22 cellular contexts compared by ENCODE assay signal in the genomic region with DNA sequence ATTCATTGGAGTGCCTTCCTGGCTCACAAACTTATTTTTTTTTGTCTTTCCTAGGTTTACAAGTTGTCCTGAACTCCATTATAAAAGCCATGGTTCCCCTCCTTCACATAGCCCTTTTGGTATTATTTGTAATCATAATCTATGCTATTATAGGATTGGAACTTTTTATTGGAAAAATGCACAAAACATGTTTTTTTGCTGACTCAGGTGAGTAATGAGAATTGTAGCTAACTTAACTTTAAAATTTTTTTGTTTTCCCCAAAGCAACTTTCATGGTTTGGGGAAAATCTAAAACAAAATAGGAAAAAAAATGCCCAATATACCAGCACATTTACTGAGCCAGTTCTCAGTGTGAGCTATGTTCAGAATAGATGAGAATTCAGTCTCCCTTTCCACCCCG.
A peak's percentile ranks its signal among the peaks of the same experiment; 100 is the strongest.
DNase-seq lines count a peak whose midpoint lies in the region; ATAC-seq, FAIRE-seq and TF ChIP-seq lines count a peak whose summit lies in the region.
"Had no signal": no experiment of that assay in that cellular context is flagged by ENCODE, and none has a peak within 500 bp of the region (broad histone marks: within the 10 kb centered on the region; RNA-seq: fewer than 3 reads in every experiment).

No MANE protein-coding gene starts in this region.

- H3K4me3 Mint-ChIP-seq in endothelial cell (ENCODE audit: unreplicated experiment): peak overlapping the region; percentile 98
- no peak overlapping the region for H3K4me3 Mint-ChIP-seq in MCF 10A (ENCODE audit: unreplicated experiment)
- H3K4me3 Mint-ChIP-seq: B cell; CD4-positive, alpha-beta T cell; CD8-positive, alpha-beta T cell had no signal

- CTCF ChIA-PET in HepG2 (lab: Yijun Ruan, JAX; ENCODE audit: low intra/inter-chr PET ratio, low total read pairs): no interaction called here
- CTCF ChIA-PET in K562 (lab: Yijun Ruan, JAX; ENCODE audit: low intra/inter-chr PET ratio): no interaction called here
- CTCF ChIA-PET in MCF 10A (lab: Yijun Ruan, JAX): interaction anchor here (0.5 to 0.7 kb wide), 2 partner anchors 10 to 263 kb away, joined by 3 read pairs; no protein-coding TSS in a partner anchor

- H4K20me1 ChIP-seq in HepG2 (ENCODE audit: insufficient read depth, low read length) (no peaks in the 10 kb centered on the region), K562 (replicated peaks; ENCODE audit: control insufficient read depth, insufficient read depth, low read length) (no peaks in the 10 kb centered on the region)
- H4K20me1 ChIP-seq: BLaER1 treated with 17β-estradiol and CSF1 and Interleukin-3, amounts not matched to agents 10 nM and 100 nM had no signal

- in situ Hi-C loops in HepG2 (cut with HindIII; ENCODE audit: extremely low pct_ligation_motif_present, low pct_unique_long_range_greater_than_20kb) (no loop called here), K562 (cut with MboI) (no loop called here), transverse colon (cut with MboI; ENCODE audit: low pct_ligation_motif_present in 1 of 4, low pct_unique_long_range_greater_than_20kb in 1 of 4, low sequenced_read_pairs in 3 of 4) (no loop called here)

- H3K27ac Mint-ChIP-seq in endothelial cell (ENCODE audit: unreplicated experiment) (peak overlapping the region; percentile 82), MCF 10A (ENCODE audit: low read depth, unreplicated experiment) (no peak overlapping the region)
- H3K27ac Mint-ChIP-seq: B cell; CD4-positive, alpha-beta T cell; CD8-positive, alpha-beta T cell had no signal

- no peak overlapping the region for H3K4me2 ChIP-seq in HepG2 (ENCODE audit: low read depth, low read length)
- no peak overlapping the region for H3K4me2 ChIP-seq in K562 (ENCODE audit: insufficient read depth, low read length)
- H3K4me2 ChIP-seq: BLaER1 treated with 17β-estradiol and CSF1 and Interleukin-3, amounts not matched to agents 10 nM and 100 nM had no signal

- peaks cover 21% of the 10 kb centered on the region for H3K36me3 Mint-ChIP-seq in endothelial cell (ENCODE audit: low read depth, unreplicated experiment)
- no peaks in the 10 kb centered on the region for H3K36me3 Mint-ChIP-seq in MCF 10A (ENCODE audit: insufficient read depth, unreplicated experiment)
- H3K36me3 Mint-ChIP-seq: CD8-positive, alpha-beta T cell had no signal

- H3K36me3 ChIP-seq in HepG2 (replicated peaks in 1 of 2; ENCODE audit: control insufficient read depth in 1 of 2, insufficient read depth in 2 of 2, low read length in 2 of 2) (no peaks in the 10 kb centered on the region), right lobe of liver (peaks cover 0 to 2% (median 0%) of the 10 kb centered on the region in 4 donors), K562 (ENCODE audit: control insufficient read depth, insufficient read depth, low read length) (no peaks in the 10 kb centered on the region), transverse colon (peaks cover 0 to 8% (median 0%) of the 10 kb centered on the region in 4 donors)
- H3K36me3 ChIP-seq: BLaER1 treated with 17β-estradiol and CSF1 and Interleukin-3, amounts not matched to agents 10 nM and 100 nM had no signal

- H3K27me3 Mint-ChIP-seq in endothelial cell (ENCODE audit: unreplicated experiment) (peaks cover 2% of the 10 kb centered on the region), MCF 10A (ENCODE audit: insufficient read depth, unreplicated experiment) (peaks cover 14% of the 10 kb centered on the region)
- H3K27me3 Mint-ChIP-seq: B cell had no signal

- BruUV-seq in HepG2 (replicated peaks; lab: Mats Ljungman, UMichigan) (no TSS peak), K562 (replicated peaks; lab: Mats Ljungman, UMichigan) (no TSS peak), MCF 10A (replicated peaks; lab: Mats Ljungman, UMichigan) (no TSS peak)

- H3K9me1 ChIP-seq in K562 (ENCODE audit: control insufficient read depth, insufficient read depth, low read length): no peaks in the 10 kb centered on the region

- TF ChIP-seq EP300 in HepG2 (IDR thresholded peaks at IDR 0.05; ENCODE audit: low read depth in 2 of 2, low read length in 2 of 2): no peak
- TF ChIP-seq EP300 in HepG2 (CRISPR knock-in tag; IDR thresholded peaks at IDR 0.05; ENCODE audit: borderline replicate concordance): no peak
- TF ChIP-seq EP300 in K562 (IDR thresholded peaks at IDR 0.05; ENCODE audit: low read length): no peak
- no peak for TF ChIP-seq EP300 in transverse colon (IDR thresholded peaks at IDR 0.05; ENCODE audit: low read depth)

- H3K9me3 ChIP-seq in HepG2 (ENCODE audit: low read length) (no peaks in the 10 kb centered on the region), right lobe of liver (peaks cover 0 to 7% (median under 1%) of the 10 kb centered on the region in 4 donors), K562 (replicated peaks; ENCODE audit: control insufficient read depth, insufficient read depth, low read depth, low read length) (no peaks in the 10 kb centered on the region), transverse colon (no peaks in the 10 kb centered on the region)
- H3K9me3 ChIP-seq: Caco-2 had no signal

- 50% methylated on average over 1 of the region's 1 CpG for WGBS in HepG2 (ENCODE audit: low lambda C conversion rate)
- WGBS in right lobe of liver (ENCODE audit: insufficient coverage, low coverage, low lambda C conversion rate, missing lambda C conversion rate): 57% methylated on average over 1 of the region's 1 CpG
- 0% methylated on average over 1 of the region's 1 CpG for WGBS in K562 (ENCODE audit: insufficient coverage, low coverage, missing lambda C conversion rate)
- 63 to 83% methylated on average over 1 of the region's 1 CpG for WGBS in transverse colon (ENCODE audit: low coverage in 1 of 2), 2 donors

- POLR2A ChIA-PET in HepG2 (lab: Yijun Ruan, JAX): no interaction called here
- POLR2A ChIA-PET in K562 (lab: Yijun Ruan, JAX): interaction anchor here (0.6 kb wide), 1 partner anchor 23 kb away, joined by 3 read pairs; no protein-coding TSS in a partner anchor
- POLR2A ChIA-PET in MCF 10A (lab: Yijun Ruan, JAX): interaction anchor here (0.7 kb wide), 1 partner anchor 400 kb away, joined by 3 read pairs; no protein-coding TSS in a partner anchor

- TF ChIP-seq RAD21 in HepG2 (CRISPR knock-in tag; IDR thresholded peaks at IDR 0.05): no peak
- TF ChIP-seq RAD21 in K562 (CRISPR knock-in tag; conservative IDR thresholded peaks at IDR 0.05 in 1 of 2, IDR thresholded peaks at IDR 0.05 in 1 of 2): no peak

- intact Hi-C loops in HepG2 (cut with micrococcal nuclease; ENCODE audit: unreplicated experiment): no loop called here
- intact Hi-C loops in right lobe of liver (cut with DNase I): no loop called here
- intact Hi-C loops in K562 (cut with micrococcal nuclease): no loop called here
- intact Hi-C loops in MCF 10A (cut with micrococcal nuclease): loop anchor here (5.0 kb wide), 1 partner anchor 257 kb away; no protein-coding TSS in a partner anchor
- intact Hi-C loops in transverse colon (cut with DNase I; ENCODE audit: low total_unique reads): no loop called here

- H2AFZ ChIP-seq in HepG2 (ENCODE audit: low read length) (no peak overlapping the region), K562 (ENCODE audit: low read depth, low read length) (no peak overlapping the region)

- no peak for ATAC-seq in HepG2
- ATAC-seq in right lobe of liver: no peak
- no peak for ATAC-seq in K562
- no peak for ATAC-seq in HG02938 (IDR thresholded peaks at IDR 0.05; ENCODE audit: unreplicated experiment)
- ATAC-seq: CD8-positive, alpha-beta T cell had no signal

- H3K9me3 Mint-ChIP-seq in endothelial cell (ENCODE audit: unreplicated experiment) (peaks cover 10% of the 10 kb centered on the region), MCF 10A (ENCODE audit: unreplicated experiment) (no peaks in the 10 kb centered on the region)

- H3K4me3 ChIP-seq in HepG2 (replicated peaks in 1 of 3; ENCODE audit: insufficient read depth in 1 of 3, low read depth in 2 of 3, low read length in 3 of 3) (no peak overlapping the region), right lobe of liver (no peak overlapping the region), K562 (no peak overlapping the region), transverse colon (no peak overlapping the region)
- H3K4me3 ChIP-seq: BLaER1 treated with 17β-estradiol and CSF1 and Interleukin-3, amounts not matched to agents 10 nM and 100 nM had no signal

- H3K27me3 ChIP-seq in HepG2 (ENCODE audit: control insufficient read depth in 1 of 2, insufficient read depth in 2 of 2, low read length in 2 of 2): no peaks in the 10 kb centered on the region
- no peaks in the 10 kb centered on the region for H3K27me3 ChIP-seq in right lobe of liver
- H3K27me3 ChIP-seq in K562 (ENCODE audit: control insufficient read depth in 2 of 2, insufficient read depth in 2 of 2, low read length in 2 of 2): peaks cover 0 to 7% of the 10 kb centered on the region in 2 experiments; a peak in 1 of 5 replicates
- no peaks in the 10 kb centered on the region for H3K27me3 ChIP-seq in transverse colon
- H3K27me3 ChIP-seq: BLaER1 treated with 17β-estradiol and CSF1 and Interleukin-3, amounts not matched to agents 10 nM and 100 nM had no signal

- H3K79me2 ChIP-seq in HepG2 (ENCODE audit: insufficient read depth, low read length) (no peaks in the 10 kb centered on the region), K562 (ENCODE audit: control insufficient read depth, insufficient read depth, low read length) (no peaks in the 10 kb centered on the region)

- H3K9ac ChIP-seq in HepG2 (ENCODE audit: insufficient read depth, low read depth, low read length) (no peak overlapping the region), K562 (ENCODE audit: insufficient read depth in 1 of 2, low read depth in 2 of 2, low read length in 2 of 2) (no peak overlapping the region)
- H3K9ac ChIP-seq: BLaER1 treated with 17β-estradiol and CSF1 and Interleukin-3, amounts not matched to agents 10 nM and 100 nM had no signal

- TF ChIP-seq POLR2A in HepG2 (IDR thresholded peaks at IDR 0.05; ENCODE audit: insufficient read depth in 1 of 2, low read depth in 2 of 2, low read length in 2 of 2) (no peak), right lobe of liver (IDR thresholded peaks at IDR 0.05) (no peak), K562 (conservative IDR thresholded peaks at IDR 0.05) (no peak), transverse colon (IDR thresholded peaks at IDR 0.05) (no peak)

- H3K4me1 ChIP-seq in HepG2 (ENCODE audit: insufficient read depth, low read length): no peaks in the 10 kb centered on the region
- H3K4me1 ChIP-seq in right lobe of liver: no peaks in the 10 kb centered on the region
- H3K4me1 ChIP-seq in K562 (replicated peaks in 1 of 2; ENCODE audit: control insufficient read depth in 2 of 2, insufficient read depth in 2 of 2, low read length in 2 of 2): no peaks in the 10 kb centered on the region
- no peaks in the 10 kb centered on the region for H3K4me1 ChIP-seq in transverse colon

- no peak for FAIRE-seq in HepG2 (lab: Jason Lieb, UNC)
- FAIRE-seq in K562 (lab: Jason Lieb, UNC): no peak
- FAIRE-seq: D721Med, G401.6, GM12891, GM19239 had no signal

- DNase-seq in HepG2 (ENCODE audit: low spot score) (no peak), right lobe of liver (no peak), K562 (ENCODE audit: extremely low read depth in 1 of 4, low spot score in 3 of 4) (no peak), endothelial cell (ENCODE audit: low spot score) (no peak), MCF 10A (ENCODE audit: unreplicated experiment) (no peak), transverse colon (no peak)
- DNase-seq: AML-193; Caco-2; Calu3; CD4-positive, alpha-beta T cell; CD8-positive, alpha-beta T cell; DMS79 treated with DMSO at 0.1 percent for 48 hours; GF-D8 had no signal

- TF ChIP-seq CTCF in HepG2 (CRISPR knock-in tag; IDR thresholded peaks at IDR 0.05): no peak
- no peak for TF ChIP-seq CTCF in right lobe of liver (IDR thresholded peaks at IDR 0.05)
- no peak for TF ChIP-seq CTCF in K562 (IDR thresholded peaks at IDR 0.05 in 2 of 3, conservative IDR thresholded peaks at IDR 0.05 in 1 of 3; ENCODE audit: insufficient read depth in 2 of 3, low read depth in 1 of 3, low read length in 3 of 3)
- no peak for TF ChIP-seq CTCF in endothelial cell (IDR thresholded peaks at IDR 0.05; ENCODE audit: unreplicated experiment)
- TF ChIP-seq CTCF in MCF 10A (IDR thresholded peaks at IDR 0.05; ENCODE audit: unreplicated experiment): no peak
- TF ChIP-seq CTCF in transverse colon (IDR thresholded peaks at IDR 0.05): no peak

- H3K4me1 Mint-ChIP-seq in endothelial cell (ENCODE audit: unreplicated experiment): peaks cover 32% of the 10 kb centered on the region
- H3K4me1 Mint-ChIP-seq in MCF 10A (ENCODE audit: insufficient read depth, unreplicated experiment): no peaks in the 10 kb centered on the region
- H3K4me1 Mint-ChIP-seq: B cell had no signal

- H3K27ac ChIP-seq in HepG2 (ENCODE audit: extremely low read length, insufficient read depth, low read length) (no peak overlapping the region), right lobe of liver (no peak overlapping the region), K562 (ENCODE audit: extremely low read depth, low read depth, low read length) (no peak overlapping the region), transverse colon (no peak overlapping the region)
- H3K27ac ChIP-seq: 22Rv1; BLaER1 treated with 17β-estradiol and CSF1 and Interleukin-3, amounts not matched to agents 10 nM and 100 nM; C4-2B had no signal

Comparison
In these comparisons a context has a peak if more than half of its experiments do, and no peak if none do; other contexts are left out.
1. Of the 241 proteins assayed by ChIP-seq in both HepG2 and K562: peak only in HepG2: none; only in K562: MAFG; in both: MAFF and MAFK; in neither: 238.